ENCODE assay signal across 14 cellular contexts in genomic region chr10:116170815-116171250, GRCh38.
DNase-seq lines count a peak whose midpoint lies in the region; ATAC-seq, FAIRE-seq and TF ChIP-seq lines count a peak whose summit lies in the region.
"Had no signal": no experiment of that assay in that cellular context is flagged by ENCODE, and none has a peak within 500 bp of the region (broad histone marks: within the 10 kb centered on the region; RNA-seq: fewer than 3 reads in every experiment).

No MANE protein-coding gene starts in this region.

- H3K4me2 ChIP-seq in fibroblast of lung (ENCODE audit: extremely low read depth, insufficient read depth, low read length): no peak overlapping the region

- H4K20me1 ChIP-seq in fibroblast of lung (ENCODE audit: control insufficient read depth, extremely low read depth, insufficient read depth, low read length): no peaks in the 10 kb centered on the region

- H3K4me3 ChIP-seq in fibroblast of lung (replicated peaks in 1 of 4; ENCODE audit: control extremely low read depth in 1 of 4, insufficient read depth in 1 of 4, low read depth in 3 of 4, low read length in 4 of 4): no peak overlapping the region
- peak overlapping the region; percentile 27 for H3K4me3 ChIP-seq in retinal pigment epithelial cell (ENCODE audit: low read length)
- H3K4me3 ChIP-seq in kidney (ENCODE audit: low read length in 2 of 2): no peak overlapping the region
- H3K4me3 ChIP-seq: thyroid gland had no signal

- no peak for FAIRE-seq in kidney (lab: Jason Lieb, UNC)

- H3K9ac ChIP-seq in fibroblast of lung (ENCODE audit: insufficient read depth, low read length) (no peak overlapping the region), kidney (ENCODE audit: low read length in 2 of 2) (no peak overlapping the region)

- ATAC-seq in HG02763 (IDR thresholded peaks at IDR 0.05; ENCODE audit: unreplicated experiment): no peak
- ATAC-seq: activated CD4-positive, alpha-beta T cell treated with anti-CD3 and anti-CD28 coated beads for 36 hours; activated T-cell treated with anti-CD3 and anti-CD28 coated beads, Interleukin-2, amount 50 U/mL, for 72 hours; left cardiac atrium; Panc1; T-cell had no signal

- H3K27ac ChIP-seq in fibroblast of lung (ENCODE audit: insufficient read depth, low read length): no peak overlapping the region
- H3K27ac ChIP-seq in kidney (ENCODE audit: low read depth in 2 of 2, low read length in 2 of 2): no peak overlapping the region
- H3K27ac ChIP-seq: thyroid gland had no signal

- DNase-seq in GM04503 (ENCODE audit: low read depth) (peak; percentile 52), NCI-H2171 (lab: John Stamatoyannopoulos, UW) (peak; percentile 29), fibroblast of lung (ENCODE audit: low read depth in 2 of 2) (peak; percentile 12 to 37), retinal pigment epithelial cell (ENCODE audit: low read depth) (peak; percentile 81), kidney (no peak), DMS53 treated with DMSO at 0.1 percent for 48 hours (lab: John Stamatoyannopoulos, UW; ENCODE audit: unreplicated experiment) (no peak)
- DNase-seq in stimulated activated CD4-positive, alpha-beta T cell treated with anti-CD3 and anti-CD28 coated beads, Interleukin-4, amount 100 ng/mL, for 1 hour: no peak
- DNase-seq: activated CD4-positive, alpha-beta T cell treated with anti-CD3 and anti-CD28 coated beads for 36 hours; activated T-cell treated with anti-CD3 and anti-CD28 coated beads, Interleukin-2, amount 50 U/mL, for 72 hours; left cardiac atrium; T-cell; thyroid gland had no signal

- H3K4me1 ChIP-seq in fibroblast of lung (ENCODE audit: control insufficient read depth, extremely low read depth, insufficient read depth, low read length): no peaks in the 10 kb centered on the region
- no peaks in the 10 kb centered on the region for H3K4me1 ChIP-seq in kidney (ENCODE audit: control insufficient read depth in 1 of 2, insufficient read depth in 1 of 2, low read depth in 1 of 2, low read length in 2 of 2)
- H3K4me1 ChIP-seq: thyroid gland had no signal

- no peaks in the 10 kb centered on the region for H3K9me3 ChIP-seq in fibroblast of lung (ENCODE audit: control insufficient read depth, insufficient read depth, low read depth, low read length)
- H3K9me3 ChIP-seq in kidney (ENCODE audit: control insufficient read depth in 1 of 2, low read length in 2 of 2): no peaks in the 10 kb centered on the region
- H3K9me3 ChIP-seq: thyroid gland had no signal

- H2AFZ ChIP-seq in fibroblast of lung (ENCODE audit: low read length): no peak overlapping the region

- intact Hi-C loops in kidney (cut with DNase I): no loop called here

- TF ChIP-seq CTCF in fibroblast of lung (conservative IDR thresholded peaks at IDR 0.05 in 1 of 2, IDR thresholded peaks at IDR 0.05 in 1 of 2; ENCODE audit: low read depth in 1 of 2, low read length in 2 of 2) (no peak), retinal pigment epithelial cell (conservative IDR thresholded peaks at IDR 0.05; ENCODE audit: low read depth, low read length) (no peak), kidney (IDR thresholded peaks at IDR 0.05; ENCODE audit: borderline replicate concordance, extremely low read depth, insufficient read depth) (no peak)

- no peaks in the 10 kb centered on the region for H3K79me2 ChIP-seq in fibroblast of lung (ENCODE audit: control insufficient read depth, insufficient read depth, low read length)

- no peaks in the 10 kb centered on the region for H3K27me3 ChIP-seq in fibroblast of lung (ENCODE audit: control insufficient read depth, insufficient read depth, low read length)
- H3K27me3 ChIP-seq: thyroid gland had no signal

- H3K36me3 ChIP-seq in fibroblast of lung (ENCODE audit: control insufficient read depth, insufficient read depth, low read length) (no peaks in the 10 kb centered on the region), kidney (ENCODE audit: control insufficient read depth in 1 of 2, insufficient read depth in 2 of 2, low read length in 2 of 2) (no peaks in the 10 kb centered on the region)
- H3K36me3 ChIP-seq: thyroid gland had no signal

Comparison
In these comparisons a context has a peak if more than half of its experiments do, and no peak if none do; other contexts are left out.
1. DNase-seq: peak in GM04503 (single experiment), NCI-H2171 (single experiment), fibroblast of lung (2 of 2) and retinal pigment epithelial cell (single experiment); none in kidney (single experiment), stimulated activated CD4-positive, alpha-beta T cell treated with anti-CD3 and anti-CD28 coated beads, Interleukin-4, amount 100 ng/mL, for 1 hour (single experiment) and DMS53 treated with DMSO at 0.1 percent for 48 hours (single experiment).